ENCODE assay signal across 1 cellular context in the genomic region with DNA sequence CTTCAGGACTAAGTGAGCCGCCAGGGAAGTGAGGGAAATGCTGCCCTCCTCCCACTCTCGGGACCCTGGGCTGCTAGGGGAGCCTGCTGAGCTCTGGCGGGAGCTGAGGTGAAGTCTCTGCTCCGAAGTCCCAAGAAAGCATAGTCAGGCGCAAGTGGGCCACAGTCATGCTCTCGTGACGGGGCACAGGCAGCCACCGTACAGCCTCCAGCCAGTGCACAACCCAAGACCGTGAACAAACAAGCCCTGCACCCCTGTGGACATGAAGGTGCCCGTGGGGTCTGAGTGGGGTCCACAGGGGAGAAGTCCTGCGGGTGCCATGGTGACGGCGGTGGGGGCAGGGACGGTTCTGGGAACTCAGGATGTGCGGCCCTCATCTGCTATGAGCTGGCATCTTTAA.
TF ChIP-seq lines count a peak whose summit lies in the region.

No MANE protein-coding gene starts in this region.

TF ChIP-seq in HepG2, 621 proteins besides CTCF, POLR2A, EP300 and RAD21:
- no peak for TF ChIP-seq ZNF772 (CRISPR knock-in tag; IDR thresholded peaks at IDR 0.05)
- TF ChIP-seq AGO2 (optimal IDR thresholded peaks at IDR 0.05; ENCODE audit: low read depth, low read length) = peak; percentile 73
TF ChIP-seq in HepG2: peak in this region for 1.
